ENCODE assay signal across 12 cellular contexts in genomic region chr14:50961606-50962259, GRCh38. TPM values are rescaled to one million over a fixed set of nuclear protein-coding genes. Genes with fewer than 3 reads are reported as not detected.
A peak's percentile ranks its signal among the peaks of the same experiment; 100 is the strongest.
DNase-seq lines count a peak whose midpoint lies in the region; ATAC-seq and TF ChIP-seq lines count a peak whose summit lies in the region.
"Had no signal": no experiment of that assay in that cellular context is flagged by ENCODE, and none has a peak within 500 bp of the region (broad histone marks: within the 10 kb centered on the region; RNA-seq: fewer than 3 reads in every experiment).

No MANE protein-coding gene starts in this region.

- DNase-seq in GM03348 (ENCODE audit: low spot score) (peak; percentile 30), T1000 (lab: John Stamatoyannopoulos, UW) (peak; percentile 34), skeletal muscle cell (ENCODE audit: low read depth) (peak; percentile 80), T-helper 1 cell (no peak)
- DNase-seq in CD4-positive, alpha-beta memory T cell, result no peak
- DNase-seq in activated CD4-positive, alpha-beta T cell treated with anti-CD3 and anti-CD28 coated beads for 36 hours, result no peak
- DNase-seq: activated CD4-positive, alpha-beta memory T cell treated with anti-CD3 and anti-CD28 coated beads for 36 hours; NCI-H774 had no signal

- no peaks in the 10 kb centered on the region for H3K9me3 Mint-ChIP-seq in CD4-positive, alpha-beta memory T cell
- no peaks in the 10 kb centered on the region for H3K9me3 Mint-ChIP-seq in activated CD4-positive, alpha-beta T cell treated with anti-CD3 and anti-CD28 coated beads for 36 hours (ENCODE audit: low read depth)
- H3K9me3 Mint-ChIP-seq: activated CD4-positive, alpha-beta memory T cell treated with anti-CD3 and anti-CD28 coated beads for 36 hours; memory B cell had no signal

- H3K4me3 ChIP-seq in gastroesophageal sphincter (no peak overlapping the region), skeletal muscle cell (ENCODE audit: low read depth, low read length) (no peak overlapping the region)
- no peak overlapping the region for H3K4me3 ChIP-seq in CD4-positive, alpha-beta memory T cell (ENCODE audit: low read length in 2 of 2)

- no peak for TF ChIP-seq EP300 in gastroesophageal sphincter (IDR thresholded peaks at IDR 0.05)

- peak overlapping the region in 3 of 4 donors; percentile 35 to 73 (median 60) for H3K27ac ChIP-seq in gastroesophageal sphincter
- H3K27ac ChIP-seq in CD4-positive, alpha-beta memory T cell (ENCODE audit: low read depth, low read length), result no peak overlapping the region
- H3K27ac ChIP-seq: HL-60 had no signal

- POLR2A ChIA-PET in CD4-positive, alpha-beta memory T cell (lab: Charles Lee; ENCODE audit: partially characterized antibody), result no interaction called here
- POLR2A ChIA-PET in activated CD4-positive, alpha-beta T cell treated with anti-CD3 and anti-CD28 coated beads for 36 hours (lab: Charles Lee), result interaction anchor here (0.6 kb wide), 1 partner anchor 653 kb away, joined by 3 read pairs; no protein-coding TSS in a partner anchor

- peaks cover 11 to 12% of the 10 kb centered on the region in 2 donors for H3K27me3 Mint-ChIP-seq in CD4-positive, alpha-beta memory T cell
- no peaks in the 10 kb centered on the region for H3K27me3 Mint-ChIP-seq in activated CD4-positive, alpha-beta T cell treated with anti-CD3 and anti-CD28 coated beads for 36 hours
- H3K27me3 Mint-ChIP-seq: activated CD4-positive, alpha-beta memory T cell treated with anti-CD3 and anti-CD28 coated beads for 36 hours had no signal

- H3K27ac Mint-ChIP-seq in CD4-positive, alpha-beta memory T cell, result no peak overlapping the region
- H3K27ac Mint-ChIP-seq in activated CD4-positive, alpha-beta T cell treated with anti-CD3 and anti-CD28 coated beads for 36 hours, result no peak overlapping the region
- H3K27ac Mint-ChIP-seq: activated CD4-positive, alpha-beta memory T cell treated with anti-CD3 and anti-CD28 coated beads for 36 hours; memory B cell had no signal

- no peaks in the 10 kb centered on the region for H3K27me3 ChIP-seq in gastroesophageal sphincter
- H3K27me3 ChIP-seq in CD4-positive, alpha-beta memory T cell (ENCODE audit: insufficient read depth, low read length), result no peaks in the 10 kb centered on the region

- no peak overlapping the region for H3K4me3 Mint-ChIP-seq in CD4-positive, alpha-beta memory T cell
- H3K4me3 Mint-ChIP-seq in activated CD4-positive, alpha-beta T cell treated with anti-CD3 and anti-CD28 coated beads for 36 hours, result no peak overlapping the region
- H3K4me3 Mint-ChIP-seq: activated CD4-positive, alpha-beta memory T cell treated with anti-CD3 and anti-CD28 coated beads for 36 hours; memory B cell had no signal

- WGBS in gastroesophageal sphincter (ENCODE audit: low coverage in 1 of 2), 2 donors, result 4 to 13% methylated on average over 3 of the region's 3 CpGs

- no peak for TF ChIP-seq CTCF in gastroesophageal sphincter (IDR thresholded peaks at IDR 0.05)

- H3K4me1 ChIP-seq in gastroesophageal sphincter, result peaks cover 8 to 45% (median 9%) of the 10 kb centered on the region in 3 donors
- no peaks in the 10 kb centered on the region for H3K4me1 ChIP-seq in CD4-positive, alpha-beta memory T cell (ENCODE audit: insufficient read depth, low read length)

- intact Hi-C loops in CD4-positive, alpha-beta memory T cell (cut with micrococcal nuclease), result no loop called here
- intact Hi-C loops in activated CD4-positive, alpha-beta T cell treated with anti-CD3 and anti-CD28 coated beads for 36 hours (cut with DNase I, micrococcal nuclease), result no loop called here

- H3K4me1 Mint-ChIP-seq in CD4-positive, alpha-beta memory T cell, result no peaks in the 10 kb centered on the region
- H3K4me1 Mint-ChIP-seq in activated CD4-positive, alpha-beta T cell treated with anti-CD3 and anti-CD28 coated beads for 36 hours, result no peaks in the 10 kb centered on the region

- no peaks in the 10 kb centered on the region for H3K36me3 Mint-ChIP-seq in CD4-positive, alpha-beta memory T cell
- no peaks in the 10 kb centered on the region for H3K36me3 Mint-ChIP-seq in activated CD4-positive, alpha-beta T cell treated with anti-CD3 and anti-CD28 coated beads for 36 hours (ENCODE audit: low read depth)
- H3K36me3 Mint-ChIP-seq: activated CD4-positive, alpha-beta memory T cell treated with anti-CD3 and anti-CD28 coated beads for 36 hours; memory B cell had no signal

- ATAC-seq in gastroesophageal sphincter, result peak; percentile 72
- ATAC-seq in activated CD4-positive, alpha-beta T cell treated with anti-CD3 and anti-CD28 coated beads for 36 hours, result no peak
- no peak for ATAC-seq in HG02840 (IDR thresholded peaks at IDR 0.05; ENCODE audit: low FRiP score, unreplicated experiment)

- TF ChIP-seq POLR2A in gastroesophageal sphincter (IDR thresholded peaks at IDR 0.05), result no peak

- no peaks in the 10 kb centered on the region for H3K36me3 ChIP-seq in gastroesophageal sphincter
- no peaks in the 10 kb centered on the region for H3K36me3 ChIP-seq in CD4-positive, alpha-beta memory T cell (ENCODE audit: insufficient read depth, low read length)

- no peaks in the 10 kb centered on the region for H3K9me3 ChIP-seq in gastroesophageal sphincter
- H3K9me3 ChIP-seq in CD4-positive, alpha-beta memory T cell (ENCODE audit: control insufficient read depth in 1 of 2, low read length in 2 of 2), result no peaks in the 10 kb centered on the region

- CTCF ChIA-PET in CD4-positive, alpha-beta memory T cell (lab: Charles Lee; ENCODE audit: partially characterized antibody), result no interaction called here
- CTCF ChIA-PET in activated CD4-positive, alpha-beta T cell treated with anti-CD3 and anti-CD28 coated beads for 36 hours (lab: Charles Lee), result no interaction called here

RNA-seq across cellular contexts. Expression of gene PYGL, which starts 17.4 kb away (rescaled TPM):
- total RNA-seq in gastroesophageal sphincter, result 10 to 100 TPM; 18.5 to 39.7 (median 27.4) TPM
- under 1 TPM; 0.61 to 0.72 TPM for total RNA-seq in CD4-positive, alpha-beta memory T cell
- not detected for polyA plus RNA-seq in CD4-positive, alpha-beta memory T cell
- total RNA-seq in activated CD4-positive, alpha-beta T cell treated with anti-CD3 and anti-CD28 coated beads for 36 hours, result under 1 TPM; 0.62 to 0.67 TPM

Comparison
In these comparisons a context has a peak if more than half of its experiments do, and no peak if none do; other contexts are left out.
1. DNase-seq: peak in GM03348 (single experiment), T1000 (single experiment) and skeletal muscle cell (single experiment); none in T-helper 1 cell (0 of 5), CD4-positive, alpha-beta memory T cell (0 of 5) and activated CD4-positive, alpha-beta T cell treated with anti-CD3 and anti-CD28 coated beads for 36 hours (single experiment).
2. RNA of gene PYGL, which starts 17.4 kb away (total RNA-seq): 18.5 to 39.7 TPM in gastroesophageal sphincter; 0.61 to 0.72 TPM in CD4-positive, alpha-beta memory T cell and 0.62 to 0.67 TPM in activated CD4-positive, alpha-beta T cell treated with anti-CD3 and anti-CD28 coated beads for 36 hours; every median in the first group is over 10 times any median in the second.